ENCODE assay signal across 8 cellular contexts in the genomic region with DNA sequence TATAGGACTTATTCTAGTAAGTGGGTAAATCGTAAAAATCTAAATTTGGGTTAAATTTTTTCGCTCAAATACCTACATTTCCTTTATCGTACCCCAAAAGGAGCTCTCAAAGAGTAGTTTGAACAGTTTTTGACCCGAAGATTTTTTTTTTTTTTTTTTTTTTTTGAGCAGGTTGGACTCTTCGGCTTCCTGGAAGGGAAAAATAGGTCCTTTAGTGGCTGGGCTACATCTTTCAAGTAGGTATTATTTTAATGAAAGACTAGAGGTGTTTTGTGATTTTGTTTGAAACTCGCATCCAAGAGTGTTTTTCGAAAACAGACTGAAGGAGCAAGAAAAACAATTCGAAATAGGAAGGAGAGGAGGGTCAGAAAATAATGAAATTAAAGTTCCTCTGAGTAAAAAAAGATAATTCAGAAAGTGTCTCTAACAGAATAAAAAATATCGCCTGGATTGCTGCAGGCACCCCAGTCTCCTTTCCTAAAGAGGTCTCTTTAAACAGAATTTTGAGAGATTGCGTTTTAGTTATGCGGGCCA. TPM values are rescaled to one million over a fixed set of nuclear protein-coding genes. Genes with fewer than 3 reads are reported as not detected.
DNase-seq lines count a peak whose midpoint lies in the region; ATAC-seq and TF ChIP-seq lines count a peak whose summit lies in the region.

No MANE protein-coding gene starts in this region.

- no peak for DNase-seq in activated naive CD4-positive, alpha-beta T cell treated with anti-CD3 and anti-CD28 coated beads for 36 hours
- DNase-seq in activated naive CD4-positive, alpha-beta T cell (lab: John Stamatoyannopoulos, UW): no peak
- DNase-seq in hepatocyte (ENCODE audit: low spot score): no peak
- no peak for DNase-seq in stimulated activated effector memory CD8-positive, alpha-beta T cell treated with anti-CD3 and anti-CD28 coated beads, Interleukin-12 subunit alpha, Interleukin-12 subunit beta, amount 100 ng/mL, for 72 hours (ENCODE audit: low spot score in 2 of 2)
- DNase-seq in nucleus accumbens (lab: John Stamatoyannopoulos, UW): no peak

- peaks cover 32% of the 10 kb centered on the region for H3K4me1 ChIP-seq in hepatocyte (ENCODE audit: insufficient read depth)

- no peak for TF ChIP-seq POLR2A in GM18505 (IDR thresholded peaks at IDR 0.05; ENCODE audit: borderline replicate concordance, extremely low read depth, insufficient read depth, insufficient read length)

- no peaks in the 10 kb centered on the region for H3K36me3 ChIP-seq in hepatocyte (replicated peaks; ENCODE audit: insufficient read depth, low read depth)

- H3K36me3 Mint-ChIP-seq in activated naive CD4-positive, alpha-beta T cell treated with anti-CD3 and anti-CD28 coated beads for 36 hours (ENCODE audit: low read depth): peaks cover 57% of the 10 kb centered on the region
- H3K36me3 Mint-ChIP-seq in stimulated activated effector memory CD8-positive, alpha-beta T cell treated with anti-CD3 and anti-CD28 coated beads, Interleukin-12 subunit alpha, Interleukin-12 subunit beta, amount 100 ng/mL, for 72 hours: peaks cover 100% of the 10 kb centered on the region

- peaks cover 62% of the 10 kb centered on the region for H3K79me2 ChIP-seq in hepatocyte

- peak overlapping the region; percentile 94 for H3K4me2 ChIP-seq in hepatocyte

- no peak overlapping the region for H2AFZ ChIP-seq in hepatocyte

- no peaks in the 10 kb centered on the region for H3K9me3 Mint-ChIP-seq in activated naive CD4-positive, alpha-beta T cell treated with anti-CD3 and anti-CD28 coated beads for 36 hours
- no peaks in the 10 kb centered on the region for H3K9me3 Mint-ChIP-seq in stimulated activated effector memory CD8-positive, alpha-beta T cell treated with anti-CD3 and anti-CD28 coated beads, Interleukin-12 subunit alpha, Interleukin-12 subunit beta, amount 100 ng/mL, for 72 hours

- peak overlapping the region; percentile 98 for H3K27ac Mint-ChIP-seq in activated naive CD4-positive, alpha-beta T cell treated with anti-CD3 and anti-CD28 coated beads for 36 hours
- peak overlapping the region; percentile 100 for H3K27ac Mint-ChIP-seq in stimulated activated effector memory CD8-positive, alpha-beta T cell treated with anti-CD3 and anti-CD28 coated beads, Interleukin-12 subunit alpha, Interleukin-12 subunit beta, amount 100 ng/mL, for 72 hours

- no peaks in the 10 kb centered on the region for H3K27me3 Mint-ChIP-seq in activated naive CD4-positive, alpha-beta T cell treated with anti-CD3 and anti-CD28 coated beads for 36 hours (ENCODE audit: low read depth)

- H3K27ac ChIP-seq in hepatocyte: peak overlapping the region; percentile 99

- no peaks in the 10 kb centered on the region for H3K27me3 ChIP-seq in hepatocyte

- no peak for ATAC-seq in stimulated activated effector memory CD8-positive, alpha-beta T cell treated with anti-CD3 and anti-CD28 coated beads, Interleukin-12 subunit alpha, Interleukin-12 subunit beta, amount 100 ng/mL, for 72 hours
- no peak for ATAC-seq in HG03457 (IDR thresholded peaks at IDR 0.05; ENCODE audit: unreplicated experiment)
- no peak for ATAC-seq in GM18505 (IDR thresholded peaks at IDR 0.05; ENCODE audit: unreplicated experiment)

- 38% methylated on average over 11 of the region's 11 CpGs for WGBS in hepatocyte (ENCODE audit: low lambda C conversion rate, missing lambda C conversion rate)

- CTCF ChIA-PET in activated naive CD4-positive, alpha-beta T cell treated with anti-CD3 and anti-CD28 coated beads for 36 hours (lab: Charles Lee): interaction anchor here (0.8 to 1.9 kb wide), 4 partner anchors 9 to 373 kb away, joined by 3 to 7 read pairs (median 4); partner anchors contain the start of gene MANSC1

- H3K4me1 Mint-ChIP-seq in activated naive CD4-positive, alpha-beta T cell treated with anti-CD3 and anti-CD28 coated beads for 36 hours (ENCODE audit: low read depth): peaks cover 43% of the 10 kb centered on the region
- H3K4me1 Mint-ChIP-seq in stimulated activated effector memory CD8-positive, alpha-beta T cell treated with anti-CD3 and anti-CD28 coated beads, Interleukin-12 subunit alpha, Interleukin-12 subunit beta, amount 100 ng/mL, for 72 hours: peaks cover 45% of the 10 kb centered on the region

- peaks cover 25% of the 10 kb centered on the region for H4K20me1 ChIP-seq in hepatocyte (ENCODE audit: insufficient read depth, poor library complexity, severe bottlenecking)

- intact Hi-C loops in activated naive CD4-positive, alpha-beta T cell treated with anti-CD3 and anti-CD28 coated beads for 36 hours (cut with micrococcal nuclease): loop anchor here (5.0 kb wide), 2 partner anchors 956 to 1664 kb away; no protein-coding TSS in a partner anchor

- no peaks in the 10 kb centered on the region for H3K9me2 ChIP-seq in hepatocyte (replicated peaks; ENCODE audit: insufficient read depth)

- TF ChIP-seq CTCF in WI38 (IDR thresholded peaks at IDR 0.05; ENCODE audit: low read depth, low read length): no peak
- no peak for TF ChIP-seq CTCF in hepatocyte (IDR thresholded peaks at IDR 0.05; ENCODE audit: poor library complexity)

- H3K9me3 ChIP-seq in hepatocyte (ENCODE audit: low read depth): no peaks in the 10 kb centered on the region

- H3K4me3 ChIP-seq in WI38 (ENCODE audit: low read depth, low read length) (peak overlapping the region; percentile 79), hepatocyte (peak overlapping the region; percentile 63)

- peak overlapping the region; percentile 85 for H3K4me3 Mint-ChIP-seq in activated naive CD4-positive, alpha-beta T cell treated with anti-CD3 and anti-CD28 coated beads for 36 hours
- H3K4me3 Mint-ChIP-seq in stimulated activated effector memory CD8-positive, alpha-beta T cell treated with anti-CD3 and anti-CD28 coated beads, Interleukin-12 subunit alpha, Interleukin-12 subunit beta, amount 100 ng/mL, for 72 hours: peak overlapping the region; percentile 79

RNA-seq across cellular contexts. Expression of gene CDKN1B, which starts 6.0 kb away (rescaled TPM):
- total RNA-seq in activated naive CD4-positive, alpha-beta T cell treated with anti-CD3 and anti-CD28 coated beads for 36 hours: 10 to 100 TPM; 35.9 to 39.1 TPM
- 44.8 and 46.0 TPM in 2 replicates for total RNA-seq in hepatocyte
- polyA plus RNA-seq in hepatocyte: 4.2 and 7.0 TPM in 2 replicates

RNA-seq across cellular contexts. Expression of gene GPR19, which starts 27.2 kb away (rescaled TPM):
- total RNA-seq in activated naive CD4-positive, alpha-beta T cell treated with anti-CD3 and anti-CD28 coated beads for 36 hours: 10 to 100 TPM; 17.1 to 18.5 TPM
- total RNA-seq in hepatocyte: 0.16 and 0.50 TPM in 2 replicates
- polyA plus RNA-seq in hepatocyte: 0.44 and 0.74 TPM in 2 replicates

Comparison
In these comparisons a context has a peak if more than half of its experiments do, and no peak if none do; other contexts are left out.
1. RNA of gene GPR19, which starts 27.2 kb away (total RNA-seq): 17.1 to 18.5 TPM in activated naive CD4-positive, alpha-beta T cell treated with anti-CD3 and anti-CD28 coated beads for 36 hours; 0.16 to 0.50 TPM in hepatocyte; every median in the first group is over 10 times any median in the second.